Comparison of ENCODE assay signal across 8 cellular contexts in genomic region chr15:84980196-84981053, GRCh38. TPM values are rescaled to one million over a fixed set of nuclear protein-coding genes. Genes with fewer than 3 reads are reported as not detected.
DNase-seq lines count a peak whose midpoint lies in the region; ATAC-seq and TF ChIP-seq lines count a peak whose summit lies in the region.

No MANE protein-coding gene starts in this region.

- H3K9me3 ChIP-seq in parathyroid adenoma (ENCODE audit: control insufficient read depth, low read length) (no peaks in the 10 kb centered on the region), tibial artery (no peaks in the 10 kb centered on the region)

- peak overlapping the region; percentile 88 for H2AFZ ChIP-seq in parathyroid adenoma

- H3K36me3 Mint-ChIP-seq in HFFc6 (ENCODE audit: low read depth), result no peaks in the 10 kb centered on the region
- no peaks in the 10 kb centered on the region for H3K36me3 Mint-ChIP-seq in activated naive CD8-positive, alpha-beta T cell treated with anti-CD3 and anti-CD28 coated beads for 36 hours

- no peaks in the 10 kb centered on the region for H3K27me3 ChIP-seq in parathyroid adenoma (ENCODE audit: control insufficient read depth, insufficient read depth, low read length)
- no peaks in the 10 kb centered on the region for H3K27me3 ChIP-seq in tibial artery

- no peaks in the 10 kb centered on the region for H3K36me3 ChIP-seq in parathyroid adenoma (ENCODE audit: control insufficient read depth, insufficient read depth, low read length)
- H3K36me3 ChIP-seq in tibial artery, result no peaks in the 10 kb centered on the region

- H3K27ac Mint-ChIP-seq in HFFc6, result peak overlapping the region; percentile 89
- peak overlapping the region; percentile 89 for H3K27ac Mint-ChIP-seq in activated naive CD8-positive, alpha-beta T cell treated with anti-CD3 and anti-CD28 coated beads for 36 hours

- intact Hi-C loops in Right ventricle myocardium superior (cut with DNase I), result loop anchor here (5.0 kb wide), 1 partner anchor 47 kb away; no protein-coding TSS in a partner anchor
- intact Hi-C loops in tibial artery (cut with DNase I; ENCODE audit: low total_unique reads), result no loop called here

- H3K4me3 ChIP-seq in parathyroid adenoma (ENCODE audit: low read depth, low read length) (peak overlapping the region; percentile 83), tibial artery (peak overlapping the region; percentile 77 to 93)

- H3K4me1 Mint-ChIP-seq in HFFc6 (ENCODE audit: low read depth), result peaks cover 37% of the 10 kb centered on the region
- H3K4me1 Mint-ChIP-seq in activated naive CD8-positive, alpha-beta T cell treated with anti-CD3 and anti-CD28 coated beads for 36 hours, result peaks cover 39% of the 10 kb centered on the region

- peak overlapping the region; percentile 78 for H3K4me2 ChIP-seq in parathyroid adenoma (ENCODE audit: low read length)

- peak overlapping the region; percentile 95 for H3K4me3 Mint-ChIP-seq in HFFc6
- peak overlapping the region; percentile 84 for H3K4me3 Mint-ChIP-seq in activated naive CD8-positive, alpha-beta T cell treated with anti-CD3 and anti-CD28 coated beads for 36 hours

- peak; percentile 85 for DNase-seq in GM10248 (ENCODE audit: extremely low spot score)
- DNase-seq in HFFc6, result peak; percentile 78
- peak; percentile 75 for DNase-seq in MV-4-11 (lab: John Stamatoyannopoulos, UW)
- DNase-seq in SKM-1 (lab: John Stamatoyannopoulos, UW; ENCODE audit: unreplicated experiment), result peak; percentile 48
- DNase-seq in activated naive CD8-positive, alpha-beta T cell treated with anti-CD3 and anti-CD28 coated beads for 36 hours, result peak; percentile 87
- DNase-seq in Right ventricle myocardium superior, result peak; percentile 91
- peak; percentile 81 to 91 for DNase-seq in tibial artery

- H3K27ac ChIP-seq in parathyroid adenoma (peak overlapping the region; percentile 87), tibial artery (peak overlapping the region; percentile 92 to 93)

- H3K9me3 Mint-ChIP-seq in HFFc6, result no peaks in the 10 kb centered on the region
- H3K9me3 Mint-ChIP-seq in activated naive CD8-positive, alpha-beta T cell treated with anti-CD3 and anti-CD28 coated beads for 36 hours, result no peaks in the 10 kb centered on the region

- CTCF ChIA-PET in GM10248 (lab: Yijun Ruan, JAX), result interaction anchor here (0.8 to 3.4 kb wide), 11 partner anchors 8 to 188 kb away, joined by 3 to 17 read pairs (median 3); no protein-coding TSS in a partner anchor

- peaks cover 7% of the 10 kb centered on the region for H3K27me3 Mint-ChIP-seq in HFFc6 (ENCODE audit: insufficient read depth)
- H3K27me3 Mint-ChIP-seq in activated naive CD8-positive, alpha-beta T cell treated with anti-CD3 and anti-CD28 coated beads for 36 hours, result peaks cover 5% of the 10 kb centered on the region

- ATAC-seq in Right ventricle myocardium superior (ENCODE audit: poor library complexity), result peak; percentile 84

- no peaks in the 10 kb centered on the region for H3K79me2 ChIP-seq in parathyroid adenoma

- H3K4me1 ChIP-seq in parathyroid adenoma, result no peaks in the 10 kb centered on the region
- peaks cover 0 to 33% (median 16%) of the 10 kb centered on the region in 4 donors for H3K4me1 ChIP-seq in tibial artery

- POLR2A ChIA-PET in GM10248 (lab: Yijun Ruan, JAX), result interaction anchor here (0.5 kb wide), 1 partner anchor 56 kb away, joined by 3 read pairs; no protein-coding TSS in a partner anchor

- TF ChIP-seq CTCF in GM10248 (IDR thresholded peaks at IDR 0.05; ENCODE audit: control extremely low read depth, extremely low read depth, low read depth, missing control alignments) (no peak), HFFc6 (IDR thresholded peaks at IDR 0.05) (no peak), parathyroid adenoma (IDR thresholded peaks at IDR 0.05) (no peak), tibial artery (IDR thresholded peaks at IDR 0.05) (no peak)

- H3K9ac ChIP-seq in parathyroid adenoma, result no peak overlapping the region

RNA-seq across cellular contexts. Expression of gene PDE8A, which starts 1.2 kb away (rescaled TPM):
- 10 to 100 TPM; 14.3 to 18.6 (median 16.6) TPM for total RNA-seq in HFFc6 (2021; fragmentation: NEBNext Ultra II Directional; extraction: Animal tissue kit (Norgen Biotek cat#: 25700))
- 10 to 100 TPM; 17.3 to 18.7 TPM for total RNA-seq in activated naive CD8-positive, alpha-beta T cell treated with anti-CD3 and anti-CD28 coated beads for 36 hours
- 13.5 TPM for total RNA-seq in Right ventricle myocardium superior

Comparison
In these comparisons a context has a peak if more than half of its experiments do, and no peak if none do; other contexts are left out.
1. Peak in every context shown above with its lines: DNase-seq, ATAC-seq, H3K4me3 ChIP-seq and H3K27ac ChIP-seq.